11 cellular contexts compared by ENCODE assay signal in the genomic region with DNA sequence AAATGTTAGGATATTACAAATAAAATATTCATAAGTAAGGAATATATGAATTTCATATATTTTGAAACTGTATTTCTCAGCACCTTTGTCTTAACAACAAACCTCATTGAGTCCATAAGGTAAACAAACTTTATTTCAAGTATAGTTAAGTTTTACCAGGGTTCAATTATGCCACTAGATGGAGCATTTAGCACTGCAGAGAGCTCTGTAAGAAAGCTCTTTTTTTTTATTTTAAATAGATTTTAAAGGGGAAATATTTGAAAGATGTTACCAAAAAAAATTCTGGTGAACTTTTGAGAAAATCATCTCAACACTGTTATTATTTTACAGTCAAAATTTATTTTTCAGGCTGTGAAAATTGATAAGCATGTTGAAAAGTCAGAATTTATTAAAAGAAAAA.
A peak's percentile ranks its signal among the peaks of the same experiment; 100 is the strongest.
DNase-seq lines count a peak whose midpoint lies in the region; ATAC-seq and TF ChIP-seq lines count a peak whose summit lies in the region.
"Had no signal": no experiment of that assay in that cellular context is flagged by ENCODE, and none has a peak within 500 bp of the region (broad histone marks: within the 10 kb centered on the region; RNA-seq: fewer than 3 reads in every experiment).

No MANE protein-coding gene starts in this region.

- H3K27ac ChIP-seq in left ventricle myocardium inferior (replicated peaks) (no peak overlapping the region), foreskin keratinocyte (no peak overlapping the region), esophagus squamous epithelium (no peak overlapping the region)
- H3K27ac ChIP-seq: sigmoid colon had no signal

- H3K27me3 ChIP-seq in left ventricle myocardium inferior (ENCODE audit: low read depth) (no peaks in the 10 kb centered on the region), foreskin keratinocyte (no peaks in the 10 kb centered on the region), esophagus squamous epithelium (no peaks in the 10 kb centered on the region)
- H3K27me3 ChIP-seq: sigmoid colon had no signal

- intact Hi-C loops in left ventricle myocardium inferior (cut with micrococcal nuclease): no loop called here
- intact Hi-C loops in left ventricle myocardium superior (cut with micrococcal nuclease): no loop called here
- intact Hi-C loops in esophagus squamous epithelium (cut with DNase I): no loop called here

- no peak for TF ChIP-seq POLR2A in esophagus squamous epithelium (IDR thresholded peaks at IDR 0.05)

- H3K9me3 ChIP-seq in left ventricle myocardium inferior (replicated peaks) (peaks cover 7% of the 10 kb centered on the region), esophagus squamous epithelium (peaks cover 0 to 6% (median 0%) of the 10 kb centered on the region in 3 donors)
- H3K9me3 ChIP-seq: sigmoid colon had no signal

- no peaks in the 10 kb centered on the region for H3K4me1 ChIP-seq in left ventricle myocardium inferior
- H3K4me1 ChIP-seq in foreskin keratinocyte: no peaks in the 10 kb centered on the region
- H3K4me1 ChIP-seq in esophagus squamous epithelium: no peaks in the 10 kb centered on the region
- H3K4me1 ChIP-seq: sigmoid colon had no signal

- H3K36me3 ChIP-seq in left ventricle myocardium inferior (no peaks in the 10 kb centered on the region), esophagus squamous epithelium (no peaks in the 10 kb centered on the region)
- H3K36me3 ChIP-seq: sigmoid colon had no signal

- TF ChIP-seq CTCF in left ventricle myocardium inferior (IDR thresholded peaks at IDR 0.05; ENCODE audit: borderline replicate concordance): peak; percentile 43
- TF ChIP-seq CTCF in foreskin keratinocyte (conservative IDR thresholded peaks at IDR 0.05): peak; percentile 53
- no peak for TF ChIP-seq CTCF in esophagus squamous epithelium (IDR thresholded peaks at IDR 0.05)

- ATAC-seq in left ventricle myocardium superior: no peak
- no peak for ATAC-seq in foreskin keratinocyte
- ATAC-seq in HG02571 (IDR thresholded peaks at IDR 0.05; ENCODE audit: unreplicated experiment): no peak
- no peak for ATAC-seq in HG02759 (IDR thresholded peaks at IDR 0.05; ENCODE audit: unreplicated experiment)

- no peak for DNase-seq in left ventricle myocardium inferior
- DNase-seq in left ventricle myocardium superior: no peak
- DNase-seq in RPMI8226: peak; percentile 39
- no peak for DNase-seq in foreskin keratinocyte
- no peak for DNase-seq in esophagus squamous epithelium (lab: John Stamatoyannopoulos, UW)
- no peak for DNase-seq in NOMO-1 treated with dmso at 0.1 percent for 144 hours (lab: John Stamatoyannopoulos, UW; ENCODE audit: unreplicated experiment)
- DNase-seq: activated CD8-positive, alpha-beta memory T cell treated with anti-CD3 and anti-CD28 coated beads, Interleukin-2, amount 50 U/mL, for 4 hours; DMS153; sigmoid colon had no signal

- no peak overlapping the region for H3K4me3 ChIP-seq in left ventricle myocardium inferior
- no peak overlapping the region for H3K4me3 ChIP-seq in esophagus squamous epithelium
- H3K4me3 ChIP-seq: sigmoid colon had no signal

Comparison
In these comparisons a context has a peak if more than half of its experiments do, and no peak if none do; other contexts are left out.
1. CTCF ChIP-seq: peak in left ventricle myocardium inferior (single experiment) and foreskin keratinocyte (single experiment); none in esophagus squamous epithelium (0 of 6).